ENCODE assay signal across 9 cellular contexts in the genomic region with DNA sequence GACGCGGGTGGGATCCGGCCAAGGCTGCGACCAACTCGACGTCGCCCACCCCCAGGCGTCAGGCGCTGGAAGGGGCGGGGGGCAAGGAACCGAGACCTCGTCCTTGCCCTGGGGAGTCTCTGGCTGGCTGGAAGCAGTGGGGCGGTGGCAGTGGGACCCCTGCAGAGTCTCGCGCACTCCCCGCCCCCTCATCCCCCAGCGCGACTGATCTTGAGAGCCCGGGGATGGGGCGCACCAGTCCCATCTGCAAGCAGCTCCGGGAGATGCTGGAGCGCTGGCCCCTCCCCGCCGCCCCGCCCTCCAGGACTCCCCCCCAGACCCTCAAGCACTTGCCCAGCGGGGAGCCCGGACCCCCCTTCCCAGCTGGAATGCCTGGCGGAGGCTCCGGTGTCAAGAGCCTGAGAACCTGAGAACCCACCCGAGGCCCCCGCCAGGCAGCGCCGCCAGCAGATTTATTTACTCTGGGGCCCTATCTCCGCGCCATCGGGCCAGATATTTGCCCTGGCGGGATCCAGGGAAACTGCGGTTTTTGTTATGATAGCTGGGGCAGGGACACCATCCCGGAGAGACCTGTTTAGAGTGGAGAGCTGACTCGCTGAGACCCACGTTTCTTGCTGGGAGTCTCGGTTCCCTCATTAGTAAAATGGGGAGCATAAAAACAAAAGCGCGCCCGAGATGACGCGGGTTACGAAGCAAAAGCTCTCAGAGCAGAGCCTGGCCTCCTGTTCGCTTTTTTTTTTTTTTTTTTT. TPM values are rescaled to one million over a fixed set of nuclear protein-coding genes. Genes with fewer than 3 reads are reported as not detected.
DNase-seq lines count a peak whose midpoint lies in the region; ATAC-seq, FAIRE-seq and TF ChIP-seq lines count a peak whose summit lies in the region.
"Had no signal": no experiment of that assay in that cellular context is flagged by ENCODE, and none has a peak within 500 bp of the region (broad histone marks: within the 10 kb centered on the region; RNA-seq: fewer than 3 reads in every experiment).

No MANE protein-coding gene starts in this region.

- in situ Hi-C loops in GM13976 (cut with MboI; ENCODE audit: low sequenced_read_pairs, unreplicated experiment), result no loop called here

- H4K20me1 ChIP-seq in keratinocyte (ENCODE audit: control insufficient read depth, extremely low read depth, insufficient read depth, low read length), result no peaks in the 10 kb centered on the region

- intact Hi-C loops in activated CD8-positive, alpha-beta T cell treated with anti-CD3 and anti-CD28 coated beads for 36 hours (cut with micrococcal nuclease), result no loop called here

- peak overlapping the region; percentile 43 for H3K4me3 ChIP-seq in AG04449 (ENCODE audit: low read depth, low read length)
- H3K4me3 ChIP-seq in keratinocyte (ENCODE audit: control insufficient read depth in 2 of 3, extremely low read depth in 1 of 3, insufficient read depth in 2 of 3, low read depth in 1 of 3, low read length in 3 of 3), result no peak overlapping the region

- H3K4me1 Mint-ChIP-seq in activated CD8-positive, alpha-beta T cell treated with anti-CD3 and anti-CD28 coated beads for 36 hours (ENCODE audit: low read depth), result peaks cover 14% of the 10 kb centered on the region

- POLR2A ChIA-PET in AG04449 (lab: Yijun Ruan, JAX), result interaction anchor here (0.5 to 0.7 kb wide), 2 partner anchors 30 to 193 kb away, joined by 3 to 4 read pairs; partner anchors contain the start of gene RAPGEF1
- POLR2A ChIA-PET in activated CD8-positive, alpha-beta T cell treated with anti-CD3 and anti-CD28 coated beads for 36 hours (lab: Charles Lee), result interaction anchor here (0.7 to 2.3 kb wide), 3 partner anchors 17 to 32 kb away, joined by 3 to 9 read pairs (median 3); no protein-coding TSS in a partner anchor
- POLR2A ChIA-PET in GM10248 (lab: Yijun Ruan, JAX), result no interaction called here

- H3K9me3 Mint-ChIP-seq in activated CD8-positive, alpha-beta T cell treated with anti-CD3 and anti-CD28 coated beads for 36 hours, result peaks cover 26% of the 10 kb centered on the region

- H3K9me3 ChIP-seq in keratinocyte (ENCODE audit: control insufficient read depth, low read depth, low read length), result peaks cover 5% of the 10 kb centered on the region

- H3K9ac ChIP-seq in keratinocyte (ENCODE audit: control insufficient read depth, extremely low read depth, insufficient read depth, low read length), result no peak overlapping the region

- peaks cover 16% of the 10 kb centered on the region for H3K36me3 Mint-ChIP-seq in activated CD8-positive, alpha-beta T cell treated with anti-CD3 and anti-CD28 coated beads for 36 hours (ENCODE audit: low read depth)

- peaks cover 43% of the 10 kb centered on the region for H3K27me3 ChIP-seq in keratinocyte (ENCODE audit: control insufficient read depth, extremely low read depth, insufficient read depth, low read length)

- ATAC-seq in activated CD8-positive, alpha-beta T cell treated with anti-CD3 and anti-CD28 coated beads for 36 hours, result peak; percentile 34
- no peak for ATAC-seq in GM18511 (IDR thresholded peaks at IDR 0.05; ENCODE audit: unreplicated experiment)

- no peak overlapping the region for H2AFZ ChIP-seq in keratinocyte (ENCODE audit: control insufficient read depth, low read length)

- DNase-seq in AG04449 (ENCODE audit: low read depth, low spot score), result no peak
- peak; percentile 31 for DNase-seq in GM13976 (ENCODE audit: low spot score)
- DNase-seq in activated CD8-positive, alpha-beta T cell treated with anti-CD3 and anti-CD28 coated beads for 36 hours, result peak; percentile 24
- DNase-seq in keratinocyte (ENCODE audit: low read depth, low spot score), result no peak
- no peak for DNase-seq in GM10248 (ENCODE audit: extremely low spot score)
- DNase-seq in activated CD8-positive, alpha-beta memory T cell treated with anti-CD3 and anti-CD28 coated beads, Interleukin-2, amount 50 U/mL, for 48 hours, result no peak
- no peak for DNase-seq in HK-2 (ENCODE audit: unreplicated experiment)

- no peak for TF ChIP-seq CTCF in AG04449 (IDR thresholded peaks at IDR 0.05; ENCODE audit: insufficient read depth, low read length, missing control alignments)
- TF ChIP-seq CTCF in GM13976 (IDR thresholded peaks at IDR 0.05; ENCODE audit: borderline replicate concordance, control extremely low read depth, extremely low read depth, insufficient read depth, missing control alignments), result no peak
- TF ChIP-seq CTCF in activated CD8-positive, alpha-beta T cell treated with anti-CD3 and anti-CD28 coated beads for 36 hours (IDR thresholded peaks at IDR 0.05), result no peak
- TF ChIP-seq CTCF in keratinocyte (optimal IDR thresholded peaks at IDR 0.05 in 1 of 3, IDR thresholded peaks at IDR 0.05 in 1 of 3, conservative IDR thresholded peaks at IDR 0.05 in 1 of 3; ENCODE audit: extremely low read depth in 1 of 3, insufficient read depth in 2 of 3, low read length in 3 of 3), result no peak
- TF ChIP-seq CTCF in GM10248 (IDR thresholded peaks at IDR 0.05; ENCODE audit: control extremely low read depth, extremely low read depth, low read depth, missing control alignments), result no peak

- CTCF ChIA-PET in AG04449 (lab: Yijun Ruan, JAX) (interaction anchor here (1.1 kb wide), 1 partner anchor 194 kb away, joined by 4 read pairs; the partner anchor contains the start of gene RAPGEF1), GM10248 (lab: Yijun Ruan, JAX) (interaction anchor here (1.5 kb wide), 1 partner anchor 14 kb away, joined by 6 read pairs; no protein-coding TSS in a partner anchor)
- CTCF ChIA-PET in activated CD8-positive, alpha-beta T cell treated with anti-CD3 and anti-CD28 coated beads for 36 hours (lab: Charles Lee), result interaction anchor here (1.0 to 1.3 kb wide), 4 partner anchors 11 to 210 kb away, joined by 3 read pairs; no protein-coding TSS in a partner anchor

- H3K27ac ChIP-seq in keratinocyte (ENCODE audit: control insufficient read depth, insufficient read depth, low read length), result no peak overlapping the region

- H3K4me1 ChIP-seq in keratinocyte (ENCODE audit: control insufficient read depth, extremely low read depth, insufficient read depth, low read length), result no peaks in the 10 kb centered on the region

- H3K4me2 ChIP-seq in keratinocyte (ENCODE audit: control insufficient read depth, extremely low read depth, insufficient read depth, low read depth, low read length), result peak overlapping the region; percentile 37

- peaks cover 58% of the 10 kb centered on the region for H3K27me3 Mint-ChIP-seq in activated CD8-positive, alpha-beta T cell treated with anti-CD3 and anti-CD28 coated beads for 36 hours

- peak overlapping the region; percentile 64 for H3K4me3 Mint-ChIP-seq in activated CD8-positive, alpha-beta T cell treated with anti-CD3 and anti-CD28 coated beads for 36 hours

- FAIRE-seq in keratinocyte (lab: Jason Lieb, UNC), result no peak

- dilution Hi-C loops in keratinocyte (cut with MboI; ENCODE audit: extremely low pct_ligation_motif_present, low sequenced_read_pairs), result no loop called here

- no peaks in the 10 kb centered on the region for H3K36me3 ChIP-seq in keratinocyte (ENCODE audit: control insufficient read depth in 2 of 2, extremely low read depth in 1 of 2, insufficient read depth in 2 of 2, low read length in 2 of 2)

- H3K9me1 ChIP-seq in keratinocyte (ENCODE audit: control insufficient read depth, extremely low read depth, insufficient read depth, low read length), result no peaks in the 10 kb centered on the region

- no peak overlapping the region for H3K27ac Mint-ChIP-seq in activated CD8-positive, alpha-beta T cell treated with anti-CD3 and anti-CD28 coated beads for 36 hours

- no peaks in the 10 kb centered on the region for H3K79me2 ChIP-seq in keratinocyte (ENCODE audit: control insufficient read depth, insufficient read depth, low read length)

RNA-seq across cellular contexts. Expression of gene PRRT1B, which starts 1.2 kb away (rescaled TPM):
- not detected for total RNA-seq in activated CD8-positive, alpha-beta T cell treated with anti-CD3 and anti-CD28 coated beads for 36 hours
- not detected in 3 replicates for polyA plus RNA-seq in keratinocyte
- not detected for polyA plus RNA-seq in keratinocyte (2011; ENCODE audit: low read depth)
- polyA plus RNA-seq in keratinocyte (2011; cell fraction: cytosol; rRNA removed), result not detected in 2 replicates
- polyA plus RNA-seq in keratinocyte (2011; cell fraction: nucleus; rRNA removed), result not detected in 2 replicates
- not detected in 2 replicates for polyA plus RNA-seq in keratinocyte (2012; ENCODE audit: low replicate concordance)
- polyA minus RNA-seq in keratinocyte, result not detected in 3 replicates
- not detected for polyA minus RNA-seq in keratinocyte (2011; cell fraction: cytosol; rRNA and poly(A)+ RNA removed)
- polyA minus RNA-seq in keratinocyte (2011; cell fraction: nucleus; rRNA and poly(A)+ RNA removed), result not detected in 2 replicates
- total RNA-seq: temporal lobe had no signal

RNA-seq across cellular contexts. Expression of gene UCK1, which starts 15.4 kb away (rescaled TPM):
- total RNA-seq in activated CD8-positive, alpha-beta T cell treated with anti-CD3 and anti-CD28 coated beads for 36 hours, result 10 to 100 TPM; 16.7 to 22.1 TPM
- polyA plus RNA-seq in keratinocyte, result 15.4 to 17.0 TPM (median 15.7 TPM) in 3 replicates
- 29.1 TPM for polyA plus RNA-seq in keratinocyte (2011; ENCODE audit: low read depth)
- polyA plus RNA-seq in keratinocyte (2011; cell fraction: cytosol; rRNA removed), result 10.7 and 15.3 TPM in 2 replicates
- 12.7 and 14.4 TPM in 2 replicates for polyA plus RNA-seq in keratinocyte (2011; cell fraction: nucleus; rRNA removed)
- polyA plus RNA-seq in keratinocyte (2012; ENCODE audit: low replicate concordance), result 13.4 and 18.1 TPM in 2 replicates
- polyA minus RNA-seq in keratinocyte, result 9.8 to 26.1 TPM (median 10.7 TPM) in 3 replicates
- polyA minus RNA-seq in keratinocyte (2011; cell fraction: cytosol; rRNA and poly(A)+ RNA removed), result 13.8 TPM
- polyA minus RNA-seq in keratinocyte (2011; cell fraction: nucleus; rRNA and poly(A)+ RNA removed), result 4.4 and 7.7 TPM in 2 replicates

RNA-seq across cellular contexts. Expression of gene POMT1, which starts 43.8 kb away (rescaled TPM):
- 10 to 100 TPM; 30.2 to 35.9 TPM for total RNA-seq in activated CD8-positive, alpha-beta T cell treated with anti-CD3 and anti-CD28 coated beads for 36 hours
- polyA plus RNA-seq in keratinocyte, result 10.3 to 13.2 TPM (median 12.6 TPM) in 3 replicates
- polyA plus RNA-seq in keratinocyte (2011; ENCODE audit: low read depth), result 18.4 TPM
- polyA plus RNA-seq in keratinocyte (2011; cell fraction: cytosol; rRNA removed), result 6.0 and 6.5 TPM in 2 replicates
- polyA plus RNA-seq in keratinocyte (2011; cell fraction: nucleus; rRNA removed), result 39.0 and 43.4 TPM in 2 replicates
- 11.4 and 17.4 TPM in 2 replicates for polyA plus RNA-seq in keratinocyte (2012; ENCODE audit: low replicate concordance)
- polyA minus RNA-seq in keratinocyte, result 7.3 to 30.8 TPM (median 16.2 TPM) in 3 replicates
- polyA minus RNA-seq in keratinocyte (2011; cell fraction: cytosol; rRNA and poly(A)+ RNA removed), result 6.7 TPM
- 21.6 and 24.1 TPM in 2 replicates for polyA minus RNA-seq in keratinocyte (2011; cell fraction: nucleus; rRNA and poly(A)+ RNA removed)

Comparison
In these comparisons a context has a peak if more than half of its experiments do, and no peak if none do; other contexts are left out.
1. DNase-seq: peak in GM13976 (single experiment) and activated CD8-positive, alpha-beta T cell treated with anti-CD3 and anti-CD28 coated beads for 36 hours (single experiment); none in AG04449 (single experiment), keratinocyte (single experiment), GM10248 (single experiment), activated CD8-positive, alpha-beta memory T cell treated with anti-CD3 and anti-CD28 coated beads, Interleukin-2, amount 50 U/mL, for 48 hours (single experiment) and HK-2 (single experiment).